Comparison of ENCODE assay signal across 17 cellular contexts in the genomic region with DNA sequence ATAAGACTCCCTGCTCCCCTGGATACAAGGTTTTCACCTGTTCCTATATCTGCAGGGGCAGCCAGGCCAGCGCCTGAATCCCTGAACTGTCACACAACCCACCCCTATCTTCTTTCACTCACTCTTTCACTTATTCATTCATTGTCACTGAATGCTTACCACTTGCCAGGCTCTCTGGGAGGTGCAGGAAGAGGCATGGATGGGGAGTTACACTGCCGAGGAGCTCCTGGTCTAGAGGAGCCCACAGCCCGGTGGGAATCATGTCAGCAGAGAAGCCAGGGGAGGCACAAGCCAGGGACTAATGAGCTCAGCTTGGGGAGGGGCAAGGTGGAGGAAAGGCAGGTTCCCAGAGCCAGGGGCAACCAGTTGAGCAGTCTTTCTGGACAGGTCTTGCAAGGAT.
DNase-seq lines count a peak whose midpoint lies in the region; ATAC-seq and TF ChIP-seq lines count a peak whose summit lies in the region.
"Had no signal": no experiment of that assay in that cellular context is flagged by ENCODE, and none has a peak within 500 bp of the region (broad histone marks: within the 10 kb centered on the region; RNA-seq: fewer than 3 reads in every experiment).

No MANE protein-coding gene starts in this region.

- 0 out of 2 replicates have a peak overlapping the region, but pooled peaks have one; percentile 9 for H2AFZ ChIP-seq in Loucy (ENCODE audit: low read length)

- H3K9me3 Mint-ChIP-seq in Caco-2 (ENCODE audit: unreplicated experiment), result no peaks in the 10 kb centered on the region
- H3K9me3 Mint-ChIP-seq: CD8-positive, alpha-beta T cell; IgD-negative memory B cell had no signal

- intact Hi-C loops in Caco-2 (cut with micrococcal nuclease; ENCODE audit: unreplicated experiment), result no loop called here
- intact Hi-C loops in spleen (cut with DNase I; ENCODE audit: low total_unique reads), result no loop called here

- no peaks in the 10 kb centered on the region for H4K20me1 ChIP-seq in Loucy (ENCODE audit: insufficient read depth, low read length, poor library complexity, severe bottlenecking)

- POLR2A ChIA-PET in Caco-2 (lab: Charles Lee), result no interaction called here

- H3K27ac ChIP-seq in spleen, result no peak overlapping the region
- H3K27ac ChIP-seq: SJCRH30 had no signal

- no peaks in the 10 kb centered on the region for H3K79me2 ChIP-seq in Loucy (ENCODE audit: insufficient read depth, low read length)

- no peak for ATAC-seq in stimulated activated naive CD8-positive, alpha-beta T cell treated with anti-CD3 and anti-CD28 coated beads, Interleukin-15, Interleukin-2, amounts not matched to agents 100 U/mL and 50 U/mL, for 24 hours
- ATAC-seq: CD8-positive, alpha-beta T cell had no signal

- no peaks in the 10 kb centered on the region for H3F3A ChIP-seq in Loucy (ENCODE audit: low read depth)

- CTCF ChIA-PET in Caco-2 (lab: Charles Lee), result no interaction called here

- H3K9ac ChIP-seq in Loucy (ENCODE audit: low read depth, low read length, poor library complexity, severe bottlenecking), result no peak overlapping the region

- H3K9me2 ChIP-seq in Loucy (replicated peaks; ENCODE audit: low read depth, low read length), result no peaks in the 10 kb centered on the region

- H3K4me2 ChIP-seq in Loucy (ENCODE audit: low read depth, low read length, poor library complexity, severe bottlenecking), result peak overlapping the region; percentile 30

- H3K27ac Mint-ChIP-seq in Caco-2 (ENCODE audit: unreplicated experiment), result peak overlapping the region; percentile 39
- H3K27ac Mint-ChIP-seq: B cell; CD8-positive, alpha-beta T cell; IgD-negative memory B cell had no signal

- no peaks in the 10 kb centered on the region for H3K27me3 ChIP-seq in Caco-2 (replicated peaks; ENCODE audit: control insufficient read depth, insufficient read depth, low read length)
- H3K27me3 ChIP-seq in Loucy (ENCODE audit: insufficient read depth, low read length, poor library complexity, severe bottlenecking), result no peaks in the 10 kb centered on the region
- H3K27me3 ChIP-seq in spleen (replicated peaks in 1 of 7), result peaks cover 0 to 10% (median 0%) of the 10 kb centered on the region in 7 donors
- H3K27me3 ChIP-seq: SJCRH30 had no signal

- BruUV-seq in Caco-2 (replicated peaks; lab: Mats Ljungman, UMichigan), result no TSS peak

- no peak overlapping the region for H3K4me3 Mint-ChIP-seq in Caco-2 (ENCODE audit: unreplicated experiment)
- H3K4me3 Mint-ChIP-seq: B cell; CD8-positive, alpha-beta T cell; IgD-negative memory B cell had no signal

- H3K36me3 ChIP-seq in Caco-2 (ENCODE audit: control insufficient read depth, insufficient read depth, low read length), result no peaks in the 10 kb centered on the region
- H3K36me3 ChIP-seq in Loucy (ENCODE audit: insufficient read depth, low read length), result no peaks in the 10 kb centered on the region
- H3K36me3 ChIP-seq in spleen, result no peaks in the 10 kb centered on the region
- H3K36me3 ChIP-seq: SJCRH30 had no signal

- no peaks in the 10 kb centered on the region for H3K4me1 ChIP-seq in Caco-2
- H3K4me1 ChIP-seq in Loucy (ENCODE audit: insufficient read depth, low read length, poor library complexity, severe bottlenecking), result peaks cover 21% of the 10 kb centered on the region
- no peaks in the 10 kb centered on the region for H3K4me1 ChIP-seq in spleen

- H3K4me3 ChIP-seq in Caco-2 (ENCODE audit: low read depth, low read length), result no peak overlapping the region
- no peak overlapping the region for H3K4me3 ChIP-seq in Loucy (ENCODE audit: low read length, poor library complexity, severe bottlenecking)
- H3K4me3 ChIP-seq in spleen, result no peak overlapping the region
- H3K4me3 ChIP-seq: SJCRH30 had no signal

- TF ChIP-seq CTCF in Caco-2 (IDR thresholded peaks at IDR 0.05; ENCODE audit: insufficient read depth in 1 of 2, low read depth in 1 of 2, low read length in 1 of 2, severe bottlenecking in 1 of 2, unreplicated experiment in 1 of 2), result no peak
- TF ChIP-seq CTCF in Loucy (conservative IDR thresholded peaks at IDR 0.05; ENCODE audit: low read length), result no peak
- TF ChIP-seq CTCF in spleen (IDR thresholded peaks at IDR 0.05 in 8 of 11, conservative IDR thresholded peaks at IDR 0.05 in 3 of 11), result no peak

- WGBS in spleen, 5 donors, result 66 to 82% (median 78%) methylated on average over 3 of the region's 3 CpGs

- no peaks in the 10 kb centered on the region for H3K9me3 ChIP-seq in Caco-2
- H3K9me3 ChIP-seq in Loucy (ENCODE audit: insufficient read depth, low read depth, low read length), result no peaks in the 10 kb centered on the region
- peaks cover 0 to 5% (median 1%) of the 10 kb centered on the region in 8 donors for H3K9me3 ChIP-seq in spleen
- H3K9me3 ChIP-seq: SJCRH30 had no signal

- TF ChIP-seq POLR2A in spleen (IDR thresholded peaks at IDR 0.05), result no peak

- H3K4me1 Mint-ChIP-seq in Caco-2 (ENCODE audit: low read depth, unreplicated experiment), result peaks cover 7% of the 10 kb centered on the region
- H3K4me1 Mint-ChIP-seq: B cell, IgD-negative memory B cell had no signal

- DNase-seq in Caco-2 (no peak), left kidney (ENCODE audit: low read depth, low spot score) (peak; percentile 40), spleen (peak; percentile 61), DMS53 treated with DMSO at 0.1 percent for 48 hours (lab: John Stamatoyannopoulos, UW; ENCODE audit: unreplicated experiment) (no peak), NCI-H345 (lab: John Stamatoyannopoulos, UW) (no peak)
- DNase-seq in stimulated activated naive CD8-positive, alpha-beta T cell treated with anti-CD3 and anti-CD28 coated beads, Interleukin-15, Interleukin-2, amounts not matched to agents 100 U/mL and 50 U/mL, for 24 hours, result no peak
- DNase-seq: CD8-positive, alpha-beta T cell; Kasumi-1; NCI-H1105 treated with DMSO at 0.1 percent for 48 hours; NCI-H187; NCI-H446; NCI-H748 treated with DMSO at 0.1 percent for 48 hours; OCI-M1; SJCRH30 had no signal

- no peaks in the 10 kb centered on the region for H3K36me3 Mint-ChIP-seq in Caco-2 (ENCODE audit: insufficient read depth, unreplicated experiment)
- H3K36me3 Mint-ChIP-seq: CD8-positive, alpha-beta T cell; IgD-negative memory B cell had no signal

- no peaks in the 10 kb centered on the region for H3K27me3 Mint-ChIP-seq in Caco-2 (ENCODE audit: insufficient read depth, unreplicated experiment)

Comparison
In these comparisons a context has a peak if more than half of its experiments do, and no peak if none do; other contexts are left out.
1. DNase-seq: peak in left kidney (single experiment) and spleen (single experiment); none in Caco-2 (0 of 2), DMS53 treated with DMSO at 0.1 percent for 48 hours (single experiment), stimulated activated naive CD8-positive, alpha-beta T cell treated with anti-CD3 and anti-CD28 coated beads, Interleukin-15, Interleukin-2, amounts not matched to agents 100 U/mL and 50 U/mL, for 24 hours (single experiment) and NCI-H345 (single experiment).